11 cellular contexts compared by ENCODE assay signal in genomic region chr6:30748851-30749540, GRCh38. TPM values are rescaled to one million over a fixed set of nuclear protein-coding genes. Genes with fewer than 3 reads are reported as not detected.
DNase-seq lines count a peak whose midpoint lies in the region; ATAC-seq and TF ChIP-seq lines count a peak whose summit lies in the region.
"Had no signal": no experiment of that assay in that cellular context is flagged by ENCODE, and none has a peak within 500 bp of the region (broad histone marks: within the 10 kb centered on the region; RNA-seq: fewer than 3 reads in every experiment).

No MANE protein-coding gene starts in this region.

- DNase-seq in ELR (ENCODE audit: low read depth): peak; percentile 86
- peak; percentile 80 for DNase-seq in SK-MEL-5 (ENCODE audit: low read depth, low spot score)
- DNase-seq in foreskin fibroblast: peak; percentile 56 to 61
- DNase-seq in occipital lobe (lab: John Stamatoyannopoulos, UW): no peak
- no peak for DNase-seq in 8988T
- DNase-seq: head of caudate nucleus, NCI-H82 had no signal

- in situ Hi-C loops in SK-MEL-5 (cut with HindIII; ENCODE audit: low pct_unique_long_range_greater_than_20kb, low sequenced_read_pairs): no loop called here

- peak overlapping the region; percentile 18 for H3K27ac ChIP-seq in rectal smooth muscle tissue (ENCODE audit: low read depth, low read length)
- H3K27ac ChIP-seq: cardiac muscle cell had no signal

- no peak overlapping the region for H3K4me3 ChIP-seq in foreskin fibroblast (ENCODE audit: low read depth in 1 of 2, low read length in 2 of 2)
- no peak overlapping the region for H3K4me3 ChIP-seq in rectal smooth muscle tissue (ENCODE audit: low read length)
- H3K4me3 ChIP-seq: cardiac muscle cell had no signal

- H3K4me1 ChIP-seq in rectal smooth muscle tissue (ENCODE audit: control insufficient read depth, insufficient read depth, low read length): peaks cover 17% of the 10 kb centered on the region

- no peaks in the 10 kb centered on the region for H3K27me3 ChIP-seq in rectal smooth muscle tissue (ENCODE audit: control insufficient read depth, insufficient read depth, low read length)
- H3K27me3 ChIP-seq: cardiac muscle cell had no signal

- H3K9ac ChIP-seq in rectal smooth muscle tissue (ENCODE audit: low read length): no peak overlapping the region

- TF ChIP-seq CTCF in foreskin fibroblast (IDR thresholded peaks at IDR 0.05; ENCODE audit: low read depth, low read length): no peak

- ATAC-seq in GM21526 (IDR thresholded peaks at IDR 0.05; ENCODE audit: low FRiP score, unreplicated experiment) (no peak), GM18498 (IDR thresholded peaks at IDR 0.05; ENCODE audit: unreplicated experiment) (no peak)

- no peaks in the 10 kb centered on the region for H3K36me3 ChIP-seq in rectal smooth muscle tissue (ENCODE audit: control insufficient read depth, insufficient read depth, low read length)
- H3K36me3 ChIP-seq: cardiac muscle cell had no signal

RNA-seq across cellular contexts. Expression of gene IER3, which starts 4.6 kb away (rescaled TPM):
- total RNA-seq in SK-MEL-5 (2014; rRNA removed; shearing (Covaris generic)): 143 and 149 TPM in 2 replicates
- polyA plus RNA-seq in SK-MEL-5 (2015; cell fraction: cytosol; rRNA removed): 363 and 401 TPM in 2 replicates
- polyA plus RNA-seq in SK-MEL-5 (2015; cell fraction: nucleus; rRNA removed): 208 and 244 TPM in 2 replicates
- total RNA-seq in occipital lobe: 3.0 TPM

RNA-seq across cellular contexts. Expression of gene FLOT1, which starts 6.5 kb away (rescaled TPM):
- total RNA-seq in SK-MEL-5 (2014; rRNA removed; shearing (Covaris generic)): 159 and 182 TPM in 2 replicates
- 164 and 200 TPM in 2 replicates for polyA plus RNA-seq in SK-MEL-5 (2015; cell fraction: cytosol; rRNA removed)
- polyA plus RNA-seq in SK-MEL-5 (2015; cell fraction: nucleus; rRNA removed): 225 and 236 TPM in 2 replicates
- total RNA-seq in occipital lobe: 43.4 TPM

RNA-seq across cellular contexts. Expression of gene TUBB, which starts 28.8 kb away (rescaled TPM):
- total RNA-seq in SK-MEL-5 (2014; rRNA removed; shearing (Covaris generic)): 457 and 505 TPM in 2 replicates
- 852 and 1,049 TPM in 2 replicates for polyA plus RNA-seq in SK-MEL-5 (2015; cell fraction: cytosol; rRNA removed)
- 198 and 227 TPM in 2 replicates for polyA plus RNA-seq in SK-MEL-5 (2015; cell fraction: nucleus; rRNA removed)
- total RNA-seq in occipital lobe: 1,190 TPM

RNA-seq across cellular contexts. Expression of gene MDC1, which starts 31.9 kb away (rescaled TPM):
- 5.0 and 12.0 TPM in 2 replicates for total RNA-seq in SK-MEL-5 (2014; rRNA removed; shearing (Covaris generic))
- 25.5 and 35.9 TPM in 2 replicates for polyA plus RNA-seq in SK-MEL-5 (2015; cell fraction: cytosol; rRNA removed)
- 61.4 and 79.4 TPM in 2 replicates for polyA plus RNA-seq in SK-MEL-5 (2015; cell fraction: nucleus; rRNA removed)
- 12.5 TPM for total RNA-seq in occipital lobe

RNA-seq across cellular contexts. Expression of gene NRM, which starts 58.2 kb away (rescaled TPM):
- total RNA-seq in SK-MEL-5 (2014; rRNA removed; shearing (Covaris generic)): 3.2 and 4.6 TPM in 2 replicates
- polyA plus RNA-seq in SK-MEL-5 (2015; cell fraction: cytosol; rRNA removed): 20.5 and 22.0 TPM in 2 replicates
- polyA plus RNA-seq in SK-MEL-5 (2015; cell fraction: nucleus; rRNA removed): 13.0 and 15.8 TPM in 2 replicates
- 1.2 TPM for total RNA-seq in occipital lobe

Comparison
In these comparisons a context has a peak if more than half of its experiments do, and no peak if none do; other contexts are left out.
1. DNase-seq: peak in ELR (single experiment), SK-MEL-5 (single experiment) and foreskin fibroblast (2 of 2); none in occipital lobe (single experiment) and 8988T (single experiment).
2. RNA of gene IER3, which starts 4.6 kb away (total RNA-seq): 143 to 149 TPM in SK-MEL-5; 3.0 TPM in occipital lobe (single experiment); every median in the first group is over 10 times any median in the second.